In the genomic region with DNA sequence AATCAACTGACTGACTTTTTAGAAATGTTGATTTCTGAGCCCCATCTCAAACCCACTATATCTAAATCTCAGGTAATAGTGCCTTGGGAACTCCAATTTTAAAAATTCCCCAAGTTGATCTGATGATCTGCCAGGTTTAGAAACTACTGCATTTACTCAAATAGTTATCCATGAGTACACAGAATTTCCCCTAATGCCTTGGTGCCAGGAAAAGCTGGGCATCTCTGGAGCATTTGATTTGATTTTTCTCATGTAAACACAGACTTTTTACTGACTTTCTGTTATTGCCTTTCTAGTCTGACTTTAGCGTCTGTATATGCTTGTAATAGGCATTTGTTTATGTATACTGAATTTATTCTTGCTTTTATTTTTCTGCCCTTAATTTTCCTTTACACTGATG, we compare ENCODE assay signal across 15 cellular contexts. TPM values are rescaled to one million over a fixed set of nuclear protein-coding genes. Genes with fewer than 3 reads are reported as not detected.
A peak's percentile ranks its signal among the peaks of the same experiment; 100 is the strongest.
DNase-seq lines count a peak whose midpoint lies in the region; ATAC-seq and TF ChIP-seq lines count a peak whose summit lies in the region.
"Had no signal": no experiment of that assay in that cellular context is flagged by ENCODE, and none has a peak within 500 bp of the region (broad histone marks: within the 10 kb centered on the region; RNA-seq: fewer than 3 reads in every experiment).

No MANE protein-coding gene starts in this region.

- H3K4me2 ChIP-seq in mammary epithelial cell (ENCODE audit: insufficient read depth, low read depth, low read length): no peak overlapping the region
- H3K4me2 ChIP-seq: A549 had no signal

- no peak for TF ChIP-seq CTCF in MCF 10A (IDR thresholded peaks at IDR 0.05; ENCODE audit: unreplicated experiment)
- TF ChIP-seq CTCF in mammary epithelial cell (conservative IDR thresholded peaks at IDR 0.05 in 1 of 2, IDR thresholded peaks at IDR 0.05 in 1 of 2; ENCODE audit: extremely low read depth in 1 of 2, insufficient read depth in 1 of 2, low read depth in 1 of 2, low read length in 2 of 2): no peak
- no peak for TF ChIP-seq CTCF in VCaP (conservative IDR thresholded peaks at IDR 0.05)
- TF ChIP-seq CTCF in thoracic aorta (IDR thresholded peaks at IDR 0.05): no peak

- no peak overlapping the region for H2AFZ ChIP-seq in mammary epithelial cell (ENCODE audit: low read depth, low read length)

- H3K27ac Mint-ChIP-seq in MCF 10A (ENCODE audit: low read depth, unreplicated experiment): peak overlapping the region; percentile 66
- H3K27ac Mint-ChIP-seq in stimulated activated naive CD8-positive, alpha-beta T cell treated with anti-CD3 and anti-CD28 coated beads, Interleukin-15, amount 100 ng/mL, for 72 hours: no peak overlapping the region

- intact Hi-C loops in MCF 10A (cut with micrococcal nuclease) (loop anchor here (1.0 to 2.0 kb wide), 2 partner anchors 63 to 348 kb away; no protein-coding TSS in a partner anchor), mammary epithelial cell (cut with micrococcal nuclease) (loop anchor here (1.0 to 10.0 kb wide), 3 partner anchors 191 to 581 kb away; a partner anchor contains a TSS)

- peaks cover 11% of the 10 kb centered on the region for H3K79me2 ChIP-seq in mammary epithelial cell (ENCODE audit: insufficient read depth, low read length)

- no peak for DNase-seq in MCF 10A (ENCODE audit: unreplicated experiment)
- DNase-seq in mammary epithelial cell: no peak
- no peak for DNase-seq in left lobe of liver (ENCODE audit: low spot score)
- no peak for DNase-seq in thoracic aorta (ENCODE audit: low spot score)
- no peak for DNase-seq in stimulated activated naive CD8-positive, alpha-beta T cell treated with anti-CD3 and anti-CD28 coated beads, Interleukin-15, amount 100 ng/mL, for 72 hours
- DNase-seq in SW 1271 (lab: John Stamatoyannopoulos, UW): no peak
- DNase-seq: MG63, NCI-H1092 treated with DMSO at 0.1 percent for 48 hours had no signal

- in situ Hi-C loops in mammary epithelial cell (cut with MboI; ENCODE audit: low sequenced_read_pairs in 2 of 2): no loop called here

- H3K27me3 ChIP-seq in mammary epithelial cell (ENCODE audit: insufficient read depth, low read length) (no peaks in the 10 kb centered on the region), thoracic aorta (replicated peaks; ENCODE audit: insufficient read depth) (no peaks in the 10 kb centered on the region)
- H3K27me3 ChIP-seq: MG63 had no signal

- H3K36me3 ChIP-seq in mammary epithelial cell (ENCODE audit: insufficient read depth, low read length): peaks cover 32% of the 10 kb centered on the region
- peaks cover 18% of the 10 kb centered on the region for H3K36me3 ChIP-seq in thoracic aorta

- H3K9ac ChIP-seq in mammary epithelial cell (ENCODE audit: insufficient read depth, low read length): no peak overlapping the region

- no peaks in the 10 kb centered on the region for H3K4me1 ChIP-seq in mammary epithelial cell (ENCODE audit: insufficient read depth, low read length)
- peaks cover 6 to 31% of the 10 kb centered on the region in 2 donors for H3K4me1 ChIP-seq in thoracic aorta (ENCODE audit: control insufficient read depth in 1 of 2, low read depth in 2 of 2)
- H3K4me1 ChIP-seq: A549 had no signal

- H3K4me3 ChIP-seq in mammary epithelial cell (replicated peaks in 1 of 3; ENCODE audit: insufficient read depth in 1 of 3, low read depth in 2 of 3, low read length in 3 of 3): no peak overlapping the region
- H3K4me3 ChIP-seq in thoracic aorta: peak overlapping the region; percentile 57
- H3K4me3 ChIP-seq: A549, GM12878, MG63 had no signal

- BruUV-seq in MCF 10A (replicated peaks; lab: Mats Ljungman, UMichigan) (no TSS peak), mammary epithelial cell (replicated peaks; lab: Mats Ljungman, UMichigan) (no TSS peak)

- H4K20me1 ChIP-seq in mammary epithelial cell (ENCODE audit: insufficient read depth, low read length): no peaks in the 10 kb centered on the region

- peak; percentile 54 for ATAC-seq in left lobe of liver
- ATAC-seq in thoracic aorta (ENCODE audit: insufficient number of reproducible peaks, low FRiP score, low read depth): no peak
- no peak for ATAC-seq in stimulated activated naive CD8-positive, alpha-beta T cell treated with anti-CD3 and anti-CD28 coated beads, Interleukin-15, amount 100 ng/mL, for 72 hours
- ATAC-seq in GM18909 (IDR thresholded peaks at IDR 0.05; ENCODE audit: poor library complexity, unreplicated experiment): no peak
- ATAC-seq: PC-3 had no signal

- dilution Hi-C loops in mammary epithelial cell (cut with HindIII; ENCODE audit: low sequenced_read_pairs): no loop called here

- whole genome bisulfite sequencing in mammary epithelial cell (ENCODE audit: low coverage, missing lambda C conversion rate): 94% methylated on average over 1 of the region's 1 CpG

- no peaks in the 10 kb centered on the region for H3K9me3 Mint-ChIP-seq in MCF 10A (ENCODE audit: unreplicated experiment)
- H3K9me3 Mint-ChIP-seq in stimulated activated naive CD8-positive, alpha-beta T cell treated with anti-CD3 and anti-CD28 coated beads, Interleukin-15, amount 100 ng/mL, for 72 hours: no peaks in the 10 kb centered on the region
- H3K9me3 Mint-ChIP-seq: CD4-positive, CD25-positive, alpha-beta regulatory T cell had no signal

- peaks cover 68% of the 10 kb centered on the region for H3K36me3 Mint-ChIP-seq in MCF 10A (ENCODE audit: insufficient read depth, unreplicated experiment)

- H3K27ac ChIP-seq in mammary epithelial cell (ENCODE audit: insufficient read depth, low read depth, low read length) (no peak overlapping the region), VCaP (peak overlapping the region; percentile 55), thoracic aorta (peak overlapping the region; percentile 53 to 69)
- H3K27ac ChIP-seq: A549, HL-60 had no signal

- CTCF ChIA-PET in MCF 10A (lab: Yijun Ruan, JAX): interaction anchor here (0.6 to 2.6 kb wide), 14 partner anchors 16 to 986 kb away, joined by 3 to 12 read pairs (median 3); no protein-coding TSS in a partner anchor
- CTCF ChIA-PET in mammary epithelial cell (lab: Charles Lee; ENCODE audit: low non-redundant PET): interaction anchor here (0.9 kb wide), 1 partner anchor 43 kb away, joined by 4 read pairs; no protein-coding TSS in a partner anchor

- H3K27me3 Mint-ChIP-seq in MCF 10A (ENCODE audit: insufficient read depth, unreplicated experiment): no peaks in the 10 kb centered on the region
- H3K27me3 Mint-ChIP-seq in stimulated activated naive CD8-positive, alpha-beta T cell treated with anti-CD3 and anti-CD28 coated beads, Interleukin-15, amount 100 ng/mL, for 72 hours: no peaks in the 10 kb centered on the region
- H3K27me3 Mint-ChIP-seq: CD4-positive, CD25-positive, alpha-beta regulatory T cell had no signal

- POLR2A ChIA-PET in MCF 10A (lab: Yijun Ruan, JAX): no interaction called here

- no peak overlapping the region for H3K4me3 Mint-ChIP-seq in MCF 10A (ENCODE audit: unreplicated experiment)
- no peak overlapping the region for H3K4me3 Mint-ChIP-seq in stimulated activated naive CD8-positive, alpha-beta T cell treated with anti-CD3 and anti-CD28 coated beads, Interleukin-15, amount 100 ng/mL, for 72 hours
- H3K4me3 Mint-ChIP-seq: CD4-positive, CD25-positive, alpha-beta regulatory T cell had no signal

- no peaks in the 10 kb centered on the region for H3K4me1 Mint-ChIP-seq in MCF 10A (ENCODE audit: insufficient read depth, unreplicated experiment)
- H3K4me1 Mint-ChIP-seq in stimulated activated naive CD8-positive, alpha-beta T cell treated with anti-CD3 and anti-CD28 coated beads, Interleukin-15, amount 100 ng/mL, for 72 hours: peaks cover 14% of the 10 kb centered on the region

- H3K9me3 ChIP-seq in mammary epithelial cell (replicated peaks; ENCODE audit: insufficient read depth, low read length) (no peaks in the 10 kb centered on the region), thoracic aorta (no peaks in the 10 kb centered on the region)
- H3K9me3 ChIP-seq: MG63 had no signal

RNA-seq across cellular contexts. Expression of a gene that starts 35.8 kb away (rescaled TPM):
- total RNA-seq in MCF 10A (2022) (113 and 118 TPM in 2 replicates), mammary epithelial cell (10 to 100 TPM; 46.0 to 76.1 TPM), left lobe of liver (21.1 TPM), thoracic aorta (10 to 100 TPM; 42.4 to 61.6 TPM)
- polyA plus RNA-seq in mammary epithelial cell: 24.8 TPM
- polyA minus RNA-seq in mammary epithelial cell: 44.9 TPM

RNA-seq across cellular contexts. Expression of a gene that starts 36.1 kb away (rescaled TPM):
- total RNA-seq in MCF 10A (2022): 18.1 and 21.8 TPM in 2 replicates
- 10 to 100 TPM; 21.3 to 26.3 TPM for total RNA-seq in mammary epithelial cell
- polyA plus RNA-seq in mammary epithelial cell: 3.3 TPM
- polyA minus RNA-seq in mammary epithelial cell: 18.2 TPM
- 11.0 TPM for total RNA-seq in left lobe of liver
- total RNA-seq in thoracic aorta: 10 to 100 TPM; 29.5 to 35.6 TPM
